ENCODE assay signal across 23 cellular contexts in genomic region chr14:101894365-101895113, GRCh38.
"Had no signal": no experiment of that assay in that cellular context is flagged by ENCODE, and none has a peak within 500 bp of the region (broad histone marks: within the 10 kb centered on the region; RNA-seq: fewer than 3 reads in every experiment).

No MANE protein-coding gene starts in this region.

- H3K27me3 Mint-ChIP-seq: activated naive CD8-positive, alpha-beta T cell treated with anti-CD3 and anti-CD28 coated beads, Interleukin-2, amount 10 ng/mL, durations not matched to agents 7 days and 5 days had no signal

- ATAC-seq: activated CD4-positive, CD25-positive, alpha-beta regulatory T cell treated with anti-CD3 and anti-CD28 coated beads, Interleukin-2, amount 50 U/mL, for 24 hours; activated CD8-positive, alpha-beta T cell treated with anti-CD3 and anti-CD28 coated beads, Interleukin-2, amount 10 ng/mL, durations not matched to agents 7 days and 5 days; SK-N-SH treated with all-trans-retinoic acid at 6 μM for 48 hours had no signal

- H3K4me1 ChIP-seq: adrenal gland, Peyer's patch, SJCRH30 had no signal

- H3K27ac Mint-ChIP-seq: activated CD8-positive, alpha-beta T cell treated with anti-CD3 and anti-CD28 coated beads, Interleukin-2, amount 10 ng/mL, durations not matched to agents 7 days and 5 days; activated naive CD8-positive, alpha-beta T cell treated with anti-CD3 and anti-CD28 coated beads, Interleukin-2, amount 10 ng/mL, durations not matched to agents 7 days and 5 days had no signal

- H3K27ac ChIP-seq: adrenal gland, Peyer's patch, RWPE1, SJCRH30 had no signal

- H3K9me3 Mint-ChIP-seq: activated naive CD8-positive, alpha-beta T cell treated with anti-CD3 and anti-CD28 coated beads, Interleukin-2, amount 10 ng/mL, durations not matched to agents 7 days and 5 days had no signal

- H3K4me3 ChIP-seq: adrenal gland, Peyer's patch, SJCRH30 had no signal

- H3K27me3 ChIP-seq: adrenal gland, Peyer's patch, SJCRH30 had no signal

- DNase-seq: activated CD4-positive, alpha-beta T cell treated with anti-CD3 and anti-CD28 coated beads for 4 hours; activated CD4-positive, alpha-beta T cell treated with anti-CD3 and anti-CD28 coated beads, Interleukin-2, amount 50 U/mL, for 4 hours; activated CD8-positive, alpha-beta memory T cell treated with anti-CD3 and anti-CD28 coated beads, Interleukin-2, amount 50 U/mL, for 48 hours; activated CD8-positive, alpha-beta T cell treated with anti-CD3 and anti-CD28 coated beads, Interleukin-2, amount 10 ng/mL, durations not matched to agents 7 days and 5 days; activated naive CD4-positive, alpha-beta T cell treated with anti-CD3 and anti-CD28 coated beads, Interleukin-2, amount 50 U/mL, for 16 hours; activated naive CD8-positive, alpha-beta T cell treated with anti-CD3 and anti-CD28 coated beads, Interleukin-2, amount 10 ng/mL, durations not matched to agents 7 days and 5 days; activated T-cell treated with anti-CD3 and anti-CD28 coated beads, Interleukin-2, amount 50 U/mL, for 1 hour; adrenal gland; anterior cingulate cortex; MM.1S; NCI-H1105; NCI-H1436; NCI-H1694 treated with DMSO at 0.1 percent for 48 hours; NCI-H2029 treated with DMSO at 0.1 percent for 48 hours; NCI-H345; NCI-H510A; Right ventricle myocardium superior; SJCRH30; SW 1271 had no signal

- H3K4me3 Mint-ChIP-seq: activated CD8-positive, alpha-beta T cell treated with anti-CD3 and anti-CD28 coated beads, Interleukin-2, amount 10 ng/mL, durations not matched to agents 7 days and 5 days; activated naive CD8-positive, alpha-beta T cell treated with anti-CD3 and anti-CD28 coated beads, Interleukin-2, amount 10 ng/mL, durations not matched to agents 7 days and 5 days had no signal

- H3K4me1 Mint-ChIP-seq: activated naive CD8-positive, alpha-beta T cell treated with anti-CD3 and anti-CD28 coated beads, Interleukin-2, amount 10 ng/mL, durations not matched to agents 7 days and 5 days had no signal

- H3K9me3 ChIP-seq: adrenal gland, Peyer's patch, SJCRH30 had no signal
